12 cellular contexts compared by ENCODE assay signal in the genomic region with DNA sequence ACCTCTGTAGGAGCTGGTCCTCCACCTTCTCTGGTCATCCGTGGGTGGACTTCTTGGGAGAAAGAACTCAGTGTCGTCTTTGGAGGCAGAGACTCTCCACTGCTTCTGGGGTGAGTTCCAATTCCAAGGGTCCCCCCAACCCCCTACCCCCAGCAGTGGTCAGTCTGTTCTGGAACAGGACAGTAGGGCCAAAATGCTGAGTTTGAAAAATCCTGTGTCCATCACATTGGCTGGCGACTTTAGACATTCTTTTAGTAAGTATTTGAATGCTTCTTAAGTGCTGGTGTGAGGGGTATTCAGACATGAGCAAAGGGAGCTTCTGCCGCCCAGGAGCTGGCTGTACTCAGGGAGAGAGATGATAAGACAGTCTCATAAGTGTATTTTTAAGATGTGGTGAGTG. TPM values are rescaled to one million over a fixed set of nuclear protein-coding genes. Genes with fewer than 3 reads are reported as not detected.
DNase-seq lines count a peak whose midpoint lies in the region; ATAC-seq, FAIRE-seq and TF ChIP-seq lines count a peak whose summit lies in the region.
"Had no signal": no experiment of that assay in that cellular context is flagged by ENCODE, and none has a peak within 500 bp of the region (broad histone marks: within the 10 kb centered on the region; RNA-seq: fewer than 3 reads in every experiment).

No MANE protein-coding gene starts in this region.

- no peak overlapping the region for H2BK120ac ChIP-seq in H9 (ENCODE audit: low read depth, low read length, poor library complexity, severe bottlenecking)

- TF ChIP-seq RAD21 in GM12878 (IDR thresholded peaks at IDR 0.05; ENCODE audit: insufficient read depth, low read depth, low read length) = no peak
- no peak for TF ChIP-seq RAD21 in neural cell (conservative IDR thresholded peaks at IDR 0.05)

- H3K27ac ChIP-seq in BLaER1 (no peak overlapping the region), H9 (ENCODE audit: insufficient read length, low read depth, low read length) (no peak overlapping the region), GM12878 (ENCODE audit: control insufficient read depth, insufficient read depth) (no peak overlapping the region), neural cell (ENCODE audit: low read length) (no peak overlapping the region), brain microvascular endothelial cell (no peak overlapping the region)

- WGBS in H9 (ENCODE audit: extremely low coverage, insufficient read length, low lambda C conversion rate) = no CpG with 5 or more reads among the region's 4 CpGs
- 81% methylated on average over 4 of the region's 4 CpGs for WGBS in GM12878 (ENCODE audit: insufficient coverage, insufficient replicate concordance, low lambda C conversion rate, missing lambda C conversion rate)

- H3K9ac ChIP-seq in BLaER1 = peak overlapping the region; percentile 91; the same call in 1 of the 2 replicates
- H3K9ac ChIP-seq in H9 (ENCODE audit: extremely low read depth, insufficient read length, low read length) = no peak overlapping the region
- no peak overlapping the region; the same call in 1 of the 2 replicates for H3K9ac ChIP-seq in GM12878 (ENCODE audit: control insufficient read depth, insufficient read depth, low read length)
- H3K9ac ChIP-seq in neural cell (ENCODE audit: low read length) = no peak overlapping the region

- H3K23me2 ChIP-seq in H9 (ENCODE audit: insufficient read length, low read depth, low read length, poor library complexity, severe bottlenecking) = peaks cover 10% of the 10 kb centered on the region

- intact Hi-C loops in GM12878 (cut with micrococcal nuclease; ENCODE audit: unreplicated experiment) = loop anchor here (5.0 kb wide), 1 partner anchor 62 kb away; the partner anchor contains the start of gene ZDHHC4

- DNase-seq in H9 (no peak), GM12878 (ENCODE audit: low read depth, low spot score) (no peak), RKO (ENCODE audit: low spot score) (no peak), DMS153 treated with DMSO at 0.1 percent for 48 hours (lab: John Stamatoyannopoulos, UW; ENCODE audit: unreplicated experiment) (no peak), brain microvascular endothelial cell (no peak)
- DNase-seq: activated effector memory CD4-positive, alpha-beta T cell treated with Interleukin-2 at 50 U/mL for 16 hours; DMS 273 treated with DMSO at 0.1 percent for 48 hours; H7; NCI-H2029 had no signal

- no peaks in the 10 kb centered on the region for H3K79me1 ChIP-seq in H9 (ENCODE audit: insufficient read depth, low read depth, low read length, poor library complexity, severe bottlenecking)

- TF ChIP-seq EP300 in GM12878 (IDR thresholded peaks at IDR 0.05; ENCODE audit: borderline replicate concordance in 1 of 2, control insufficient read depth in 1 of 2, low read depth in 2 of 2, low read length in 2 of 2) = no peak
- TF ChIP-seq EP300 in neural cell (conservative IDR thresholded peaks at IDR 0.05; ENCODE audit: poor library complexity, severe bottlenecking) = no peak

- H3K4me3 ChIP-seq in BLaER1 (peak overlapping the region; percentile 92; the same call in 1 of the 2 replicates), GM12878 (peak overlapping the region; percentile 73; the same call in 1 of the 2 replicates), neural cell (ENCODE audit: low read length) (peak overlapping the region; percentile 91), brain microvascular endothelial cell (ENCODE audit: low read depth, low read length) (no peak overlapping the region)

- H4K5ac ChIP-seq in H9 (ENCODE audit: insufficient read length, low read depth, low read length) = no peak overlapping the region

- no peak overlapping the region; a peak in 1 of 7 replicates for H3K27ac Mint-ChIP-seq in H9

- H3K27me3 ChIP-seq in BLaER1 (no peaks in the 10 kb centered on the region), H9 (ENCODE audit: insufficient read depth, low read length) (no peaks in the 10 kb centered on the region), GM12878 (replicated peaks in 1 of 2; ENCODE audit: control insufficient read depth in 2 of 2, insufficient read depth in 2 of 2, low read length in 1 of 2) (no peaks in the 10 kb centered on the region), neural cell (ENCODE audit: insufficient read depth, low read depth, low read length) (no peaks in the 10 kb centered on the region), brain microvascular endothelial cell (replicated peaks) (no peaks in the 10 kb centered on the region)

- no peaks in the 10 kb centered on the region for H3K79me2 ChIP-seq in H9 (ENCODE audit: insufficient read depth, low read length)
- peaks cover 22% of the 10 kb centered on the region for H3K79me2 ChIP-seq in GM12878 (ENCODE audit: control insufficient read depth, insufficient read depth, low read length)
- peaks cover 31% of the 10 kb centered on the region for H3K79me2 ChIP-seq in neural cell (replicated peaks; ENCODE audit: insufficient read depth, low read length)

- peaks cover 18 to 20% of the 10 kb centered on the region in 2 experiments for H3K4me1 Mint-ChIP-seq in H9

- no peaks in the 10 kb centered on the region for H3K9me2 ChIP-seq in neural cell (ENCODE audit: insufficient read depth, low read length)

- H2BK15ac ChIP-seq in H9 (ENCODE audit: low read depth, low read length) = no peak overlapping the region

- H3K36me3 ChIP-seq in BLaER1 = peaks cover 57% of the 10 kb centered on the region
- peaks cover 0 to 17% of the 10 kb centered on the region in 2 experiments; a peak in 3 of 4 replicates for H3K36me3 ChIP-seq in GM12878 (ENCODE audit: control insufficient read depth in 2 of 2, insufficient read depth in 2 of 2, low read length in 1 of 2)
- no peaks in the 10 kb centered on the region for H3K36me3 ChIP-seq in neural cell (ENCODE audit: insufficient read depth, low read length)
- H3K36me3 ChIP-seq in brain microvascular endothelial cell (replicated peaks) = peaks cover 19% of the 10 kb centered on the region

- no peak for TF ChIP-seq POLR2A in GM12878 (IDR thresholded peaks at IDR 0.05; ENCODE audit: low read depth, low read length)

- no peak overlapping the region for H4K91ac ChIP-seq in H9 (ENCODE audit: insufficient read length, low read depth, low read length)

- no peak overlapping the region for H2BK20ac ChIP-seq in H9 (ENCODE audit: low read depth, low read length, poor library complexity, severe bottlenecking)

- H2BK5ac ChIP-seq in H9 (ENCODE audit: insufficient read length, low read length) = no peak overlapping the region

- H3F3A ChIP-seq in neural cell (ENCODE audit: insufficient read depth, low read length, poor library complexity, severe bottlenecking) = no peaks in the 10 kb centered on the region

- no peak overlapping the region for H2AFZ ChIP-seq in H9 (ENCODE audit: low read length)
- H2AFZ ChIP-seq in GM12878 (ENCODE audit: control insufficient read depth, low read depth, low read length) = no peak overlapping the region
- no peak overlapping the region for H2AFZ ChIP-seq in neural cell (ENCODE audit: low read depth, low read length)

- H3K4me3 Mint-ChIP-seq in H9 = peak overlapping the region; percentile 71 to 83; a peak in 3 of 5 replicates

- no peak overlapping the region for H3T11ph ChIP-seq in H9 (ENCODE audit: low read length)

- no peak for FAIRE-seq in GM12878 (lab: Jason Lieb, UNC)

- RAD21 ChIA-PET in GM12878 (lab: Charles Lee; ENCODE audit: unreplicated experiment) = no interaction called here

- H2BK12ac ChIP-seq in H9 (ENCODE audit: insufficient read length, low read depth, low read length) = no peak overlapping the region

- H3K23ac ChIP-seq in H9 (ENCODE audit: insufficient read length, low read depth, low read length) = no peak overlapping the region

- H3K56ac ChIP-seq in H9 (ENCODE audit: insufficient read length, low read depth, low read length) = no peak overlapping the region

- no peaks in the 10 kb centered on the region; a peak in 1 of 5 replicates for H3K9me3 Mint-ChIP-seq in H9

- CTCF ChIA-PET in GM12878 (lab: Yijun Ruan, JAX) = interaction anchor here (1.5 kb wide), 1 partner anchor 20 kb away, joined by 3 read pairs; no protein-coding TSS in a partner anchor

- H3K4me1 ChIP-seq in BLaER1 (peaks cover 63% of the 10 kb centered on the region), H9 (ENCODE audit: insufficient read depth, low read length) (no peaks in the 10 kb centered on the region; the same call in 1 of the 2 replicates), GM12878 (ENCODE audit: control insufficient read depth, insufficient read depth, low read length) (peaks cover 9% of the 10 kb centered on the region; the same call in 1 of the 2 replicates)

- H3K18ac ChIP-seq in H9 (ENCODE audit: insufficient read length, low read depth, low read length) = no peak overlapping the region

- H3K4ac ChIP-seq in H9 (ENCODE audit: low read depth, low read length) = no peak overlapping the region

- ATAC-seq in GM12878 (no peak), GM18873 (IDR thresholded peaks at IDR 0.05; ENCODE audit: low FRiP score, unreplicated experiment) (no peak)

- H3K36me3 Mint-ChIP-seq in H9 (ENCODE audit: insufficient read depth in 1 of 3, low read depth in 3 of 3) = peaks cover 4 to 30% (median 16%) of the 10 kb centered on the region in 3 experiments; a peak in 5 of 7 replicates

- H4K20me1 ChIP-seq in BLaER1 = peaks cover 63% of the 10 kb centered on the region
- H4K20me1 ChIP-seq in H9 (ENCODE audit: control insufficient read depth, insufficient read depth, insufficient read length) = no peaks in the 10 kb centered on the region
- no peaks in the 10 kb centered on the region; the same call in 1 of the 2 replicates for H4K20me1 ChIP-seq in GM12878 (ENCODE audit: control insufficient read depth, insufficient read depth)
- no peaks in the 10 kb centered on the region for H4K20me1 ChIP-seq in neural cell (ENCODE audit: insufficient read depth)

- H2AK5ac ChIP-seq in H9 (ENCODE audit: insufficient read length, low read length) = no peak overlapping the region

- POLR2A ChIA-PET in GM12878 (lab: Charles Lee) = no interaction called here

- SMC1A ChIA-PET in GM12878 (lab: Charles Lee; ENCODE audit: uncharacterized antibody, unreplicated experiment) = no interaction called here

- no peaks in the 10 kb centered on the region for H3K27me3 Mint-ChIP-seq in H9 (ENCODE audit: low read depth)

- no peak overlapping the region for H4K8ac ChIP-seq in H9 (replicated peaks; ENCODE audit: insufficient read length, low read depth, low read length)

- H3K9me3 ChIP-seq in BLaER1 (no peaks in the 10 kb centered on the region), H9 (ENCODE audit: control insufficient read depth, low read depth, low read length) (no peaks in the 10 kb centered on the region), GM12878 (replicated peaks; ENCODE audit: control insufficient read depth, insufficient read depth, low read length) (no peaks in the 10 kb centered on the region; the same call in 2 of the 3 replicates), neural cell (ENCODE audit: low read length) (no peaks in the 10 kb centered on the region)

- BruUV-seq in GM12878 (replicated peaks; lab: Mats Ljungman, UMichigan) = no TSS peak

- no peak overlapping the region for H3K14ac ChIP-seq in H9 (ENCODE audit: insufficient read depth, low read length)

- no peak for TF ChIP-seq CTCF in H9 (conservative IDR thresholded peaks at IDR 0.05)
- no peak for TF ChIP-seq CTCF in GM12878 (IDR thresholded peaks at IDR 0.05 in 2 of 3, conservative IDR thresholded peaks at IDR 0.05 in 1 of 3; ENCODE audit: control insufficient read depth in 2 of 3, extremely low read depth in 1 of 3, insufficient read depth in 1 of 3, low read depth in 3 of 3, low read length in 3 of 3)
- TF ChIP-seq CTCF in neural cell (IDR thresholded peaks at IDR 0.05; ENCODE audit: poor library complexity, severe bottlenecking) = no peak
- no peak for TF ChIP-seq CTCF in brain microvascular endothelial cell (IDR thresholded peaks at IDR 0.05; ENCODE audit: low read depth, low read length, missing control alignments)

- peak overlapping the region; percentile 95 for H3K4me2 ChIP-seq in BLaER1
- no peak overlapping the region for H3K4me2 ChIP-seq in H9 (ENCODE audit: insufficient read depth, insufficient read length, low read length)
- no peak overlapping the region; the same call in 1 of the 2 replicates for H3K4me2 ChIP-seq in GM12878 (ENCODE audit: control insufficient read depth, insufficient read depth)
- no peak overlapping the region for H3K4me2 ChIP-seq in neural cell (ENCODE audit: low read length)

- in situ Hi-C loops in GM12878 (cut with MboI) (no loop called here), brain microvascular endothelial cell (cut with HindIII; ENCODE audit: low pct_ligation_motif_present, low sequenced_read_pairs) (no loop called here)

RNA-seq across cellular contexts. Expression of gene ZNF316, which starts 1.9 kb away (rescaled TPM):
- 22.2 and 23.4 TPM in 2 replicates for total RNA-seq in H9 (2021)
- total RNA-seq in GM12878 (2013; cell fraction: nucleolus; rRNA removed) = 42.1 and 54.6 TPM in 2 replicates
- total RNA-seq in GM12878 (2014; rRNA removed) = 10.4 and 12.8 TPM in 2 replicates
- total RNA-seq in GM12878 (2014; rRNA removed; fragmentation: Illumina TruSeq; extraction: Trizol) = 4.3 and 5.4 TPM in 2 replicates
- total RNA-seq in GM12878 (2021) = 22.7 and 28.9 TPM in 2 replicates
- polyA plus RNA-seq in GM12878 (2011; ENCODE audit: low read depth) = 7.2 TPM
- 12.5 and 13.8 TPM in 2 replicates for polyA plus RNA-seq in GM12878 (2011; rRNA removed)
- polyA plus RNA-seq in GM12878 (2011; cell fraction: cytosol; rRNA removed) = 8.4 and 13.7 TPM in 2 replicates
- polyA plus RNA-seq in GM12878 (2011; cell fraction: nucleus; rRNA removed) = 66.9 and 83.1 TPM in 2 replicates
- polyA plus RNA-seq in GM12878 (2012) = 21.4 and 26.2 TPM in 2 replicates
- 6.1 and 9.2 TPM in 2 replicates for polyA plus RNA-seq in GM12878 (2014; fragmentation: Illumina TruSeq; extraction: Trizol)
- under 1 TPM; 0.03 to 0.26 TPM for polyA plus RNA-seq in GM12878 (2014; fragmentation: Nextera tagmentation; extraction: Ambion mirVana)
- polyA plus RNA-seq in GM12878 (2014; rRNA removed) = 15.1 and 19.3 TPM in 2 replicates
- 1 to 10 TPM in 1 of 2 experiments, under 1 TPM in 1; 0.30 to 1.1 TPM for polyA plus RNA-seq in GM12878 (2016; fragmentation: Nextera tagmentation; extraction: Ambion mirVana)
- polyA minus RNA-seq in GM12878 (2011; rRNA and poly(A)+ RNA removed) = 4.6 and 8.1 TPM in 2 replicates
- 4.3 and 7.5 TPM in 2 replicates for polyA minus RNA-seq in GM12878 (2011; cell fraction: cytosol; rRNA and poly(A)+ RNA removed)
- polyA minus RNA-seq in GM12878 (2011; cell fraction: nucleus; rRNA and poly(A)+ RNA removed) = 8.0 and 12.3 TPM in 2 replicates
- polyA plus RNA-seq in neural cell = 22.2 and 31.6 TPM in 2 replicates
- 32.5 and 43.3 TPM in 2 replicates for polyA minus RNA-seq in neural cell

RNA-seq across cellular contexts. Expression of gene ZNF853, which starts 23.6 kb away (rescaled TPM):
- 9.3 and 9.6 TPM in 2 replicates for total RNA-seq in H9 (2021)
- 0.61 and 0.73 TPM in 2 replicates for total RNA-seq in GM12878 (2013; cell fraction: nucleolus; rRNA removed)
- total RNA-seq in GM12878 (2014; rRNA removed) = 0.05 and 0.06 TPM in 2 replicates
- total RNA-seq in GM12878 (2014; rRNA removed; fragmentation: Illumina TruSeq; extraction: Trizol) = 0.04 and 0.05 TPM in 2 replicates
- 0.11 and 0.13 TPM in 2 replicates for total RNA-seq in GM12878 (2021)
- 0.12 TPM for polyA plus RNA-seq in GM12878 (2011; ENCODE audit: low read depth)
- 0.17 and 0.26 TPM in 2 replicates for polyA plus RNA-seq in GM12878 (2011; rRNA removed)
- 0.25 and 0.33 TPM in 2 replicates for polyA plus RNA-seq in GM12878 (2011; cell fraction: cytosol; rRNA removed)
- polyA plus RNA-seq in GM12878 (2011; cell fraction: nucleus; rRNA removed) = 0.22 and 0.27 TPM in 2 replicates
- polyA plus RNA-seq in GM12878 (2012) = 0.19 and 0.25 TPM in 2 replicates
- 0.04 and 0.05 TPM in 2 replicates for polyA plus RNA-seq in GM12878 (2014; fragmentation: Illumina TruSeq; extraction: Trizol)
- polyA plus RNA-seq in GM12878 (2014; fragmentation: Nextera tagmentation; extraction: Ambion mirVana) = not detected
- polyA plus RNA-seq in GM12878 (2014; rRNA removed) = 0.05 TPM in 1 of 2 replicates, not detected in the other
- under 1 TPM in 1 of 2 experiments, not detected in 1; 0.04 TPM for polyA plus RNA-seq in GM12878 (2016; fragmentation: Nextera tagmentation; extraction: Ambion mirVana)
- polyA minus RNA-seq in GM12878 (2011; rRNA and poly(A)+ RNA removed) = 0.29 and 0.46 TPM in 2 replicates
- 0.21 and 0.40 TPM in 2 replicates for polyA minus RNA-seq in GM12878 (2011; cell fraction: cytosol; rRNA and poly(A)+ RNA removed)
- 0.12 TPM in 1 of 2 replicates, not detected in the other for polyA minus RNA-seq in GM12878 (2011; cell fraction: nucleus; rRNA and poly(A)+ RNA removed)
- polyA plus RNA-seq in neural cell = 8.7 and 12.9 TPM in 2 replicates
- polyA minus RNA-seq in neural cell = 23.0 and 26.8 TPM in 2 replicates

RNA-seq across cellular contexts. Expression of gene INTS15, which starts 49.2 kb away (rescaled TPM):
- total RNA-seq in H9 (2021) (41.9 and 42.9 TPM in 2 replicates), GM12878 (2014; rRNA removed) (25.4 and 28.9 TPM in 2 replicates), GM12878 (2014; rRNA removed; fragmentation: Illumina TruSeq; extraction: Trizol) (11.2 and 11.4 TPM in 2 replicates), GM12878 (2021) (25.4 and 28.2 TPM in 2 replicates)
- total RNA-seq in GM12878 (2013; cell fraction: nucleolus; rRNA removed) = 29.3 and 43.0 TPM in 2 replicates
- polyA plus RNA-seq in GM12878 (2011; ENCODE audit: low read depth) = 5.8 TPM
- polyA plus RNA-seq in GM12878 (2011; rRNA removed) (13.2 and 18.5 TPM in 2 replicates), GM12878 (2014; fragmentation: Illumina TruSeq; extraction: Trizol) (25.3 and 27.2 TPM in 2 replicates), GM12878 (2014; fragmentation: Nextera tagmentation; extraction: Ambion mirVana) (1 to 10 TPM in 1 of 2 experiments, under 1 TPM in 1; 0.89 to 2.4 TPM), GM12878 (2014; rRNA removed) (26.9 and 28.1 TPM in 2 replicates), GM12878 (2016; fragmentation: Nextera tagmentation; extraction: Ambion mirVana) (10 to 100 TPM; 14.9 to 15.1 TPM), neural cell (32.0 and 36.2 TPM in 2 replicates)
- polyA plus RNA-seq in GM12878 (2011; cell fraction: cytosol; rRNA removed) = 28.0 and 32.3 TPM in 2 replicates
- polyA plus RNA-seq in GM12878 (2011; cell fraction: nucleus; rRNA removed) = 34.2 and 49.2 TPM in 2 replicates
- polyA plus RNA-seq in GM12878 (2012) = 13.2 and 20.1 TPM in 2 replicates
- 8.1 and 22.3 TPM in 2 replicates for polyA minus RNA-seq in GM12878 (2011; rRNA and poly(A)+ RNA removed)
- 8.2 and 10.6 TPM in 2 replicates for polyA minus RNA-seq in GM12878 (2011; cell fraction: cytosol; rRNA and poly(A)+ RNA removed)
- 10.9 and 11.7 TPM in 2 replicates for polyA minus RNA-seq in GM12878 (2011; cell fraction: nucleus; rRNA and poly(A)+ RNA removed)
- 34.5 and 47.0 TPM in 2 replicates for polyA minus RNA-seq in neural cell
